In genomic region chr11:19598456-19598855, GRCh38 we compare ENCODE assay signal across 13 cellular contexts.
"Had no signal": no experiment of that assay in that cellular context is flagged by ENCODE, and none has a peak within 500 bp of the region (broad histone marks: within the 10 kb centered on the region; RNA-seq: fewer than 3 reads in every experiment).

No MANE protein-coding gene starts in this region.

- H3K4me3 ChIP-seq: gastroesophageal sphincter, hepatocyte, stomach, thyroid gland had no signal

- H3K27me3 ChIP-seq: gastroesophageal sphincter, hepatocyte, stomach, thyroid gland had no signal

- H3K4me1 ChIP-seq: parathyroid adenoma had no signal

- H3K36me3 ChIP-seq: gastroesophageal sphincter, stomach, thyroid gland had no signal

- H3K9me3 ChIP-seq: gastroesophageal sphincter, stomach, thyroid gland had no signal

- H3K9ac ChIP-seq: parathyroid adenoma had no signal

- DNase-seq: activated CD4-positive, alpha-beta T cell treated with anti-CD3 and anti-CD28 coated beads for 4 hours; activated CD8-positive, alpha-beta memory T cell treated with anti-CD3 and anti-CD28 coated beads, Interleukin-2, amount 50 U/mL, for 48 hours; activated CD8-positive, alpha-beta T cell treated with anti-CD3 and anti-CD28 coated beads, Interleukin-2, amount 10 ng/mL, durations not matched to agents 7 days and 5 days; activated naive CD8-positive, alpha-beta T cell treated with anti-CD3 and anti-CD28 coated beads, Interleukin-2, amount 10 ng/mL, durations not matched to agents 7 days and 5 days; cortex of kidney; effector CD8-positive, alpha-beta T cell; kidney glomerular epithelial cell; small intestine; stomach; thyroid gland had no signal

- H3K4me2 ChIP-seq: hepatocyte had no signal
